In genomic region chr22:39172265-39173049, GRCh38 we compare ENCODE assay signal across 1 cellular context.
TF ChIP-seq lines count a peak whose summit lies in the region.

No MANE protein-coding gene starts in this region.

TF ChIP-seq in H1, 55 proteins besides CTCF, POLR2A, EP300 and RAD21:
- peak; percentile 61; the same call in 1 of the 2 replicates for TF ChIP-seq KDM1A (IDR thresholded peaks at IDR 0.05; ENCODE audit: borderline replicate concordance, low read length)
